ENCODE assay signal across 8 cellular contexts in the genomic region with DNA sequence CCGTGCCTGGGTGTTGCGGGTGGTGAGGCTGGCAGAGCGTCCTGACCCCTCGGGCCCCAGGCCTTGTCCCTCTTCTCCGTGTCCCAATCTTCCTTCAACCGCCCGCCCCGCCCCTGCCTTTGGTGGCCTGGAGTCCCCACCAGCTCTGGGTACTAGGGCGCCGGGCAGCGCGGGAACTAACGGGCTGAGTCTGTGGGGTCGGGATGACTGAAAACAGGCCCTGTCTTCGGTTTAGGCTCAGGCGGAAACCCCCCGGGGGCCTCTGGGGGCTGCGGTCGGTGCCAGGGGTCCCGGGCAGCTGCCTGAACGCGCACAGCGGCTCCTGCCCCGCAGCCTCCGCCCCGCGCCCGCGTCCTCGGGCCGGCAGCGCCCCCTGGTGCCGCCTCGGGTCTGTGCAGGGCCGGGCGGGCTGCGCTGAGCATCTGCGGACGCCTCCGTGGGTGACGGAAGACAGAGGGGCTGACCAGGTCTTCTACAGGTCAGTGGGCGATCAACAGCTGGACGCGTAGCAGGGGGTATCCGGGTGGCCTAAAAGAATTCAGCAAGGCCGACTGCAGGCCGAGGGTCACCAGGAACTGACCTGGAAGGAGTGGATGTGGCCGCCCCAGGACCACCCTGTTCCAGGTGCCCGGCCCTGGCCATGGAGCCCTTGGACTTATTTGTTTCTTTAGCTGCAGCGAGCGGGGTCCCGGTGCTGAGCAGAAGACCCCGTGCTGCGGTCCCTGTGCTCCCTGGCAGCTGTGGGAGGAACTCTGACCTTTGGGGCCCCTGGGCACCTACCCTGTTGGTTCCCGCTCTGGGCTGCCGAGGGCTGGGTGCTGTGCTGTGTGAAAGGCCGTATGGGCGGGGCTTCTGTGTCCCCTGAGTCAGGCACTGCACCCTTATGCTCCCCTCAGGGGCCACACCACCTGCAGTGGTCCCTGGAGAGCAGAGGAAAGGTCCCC.
A peak's percentile ranks its signal among the peaks of the same experiment; 100 is the strongest.
DNase-seq lines count a peak whose midpoint lies in the region; ATAC-seq and TF ChIP-seq lines count a peak whose summit lies in the region.
"Not testable (repeated sequence)": the region's sequence is repeated elsewhere in the genome, so short reads cannot be mapped to it uniquely, and the experiment has no call there.

No MANE protein-coding gene starts in this region.

- not testable (repeated sequence) for H3K27ac ChIP-seq in brain microvascular endothelial cell, sigmoid colon

- in situ Hi-C loops in brain microvascular endothelial cell (cut with HindIII; ENCODE audit: low pct_ligation_motif_present, low sequenced_read_pairs) = not testable (repeated sequence)

- H3K4me1 ChIP-seq in iPS-15b (ENCODE audit: control insufficient read depth, insufficient read depth, low read length) = not testable (repeated sequence)
- peaks cover 0 to 13% (median 9%) of the 10 kb centered on the region in 4 donors for H3K4me1 ChIP-seq in sigmoid colon

- TF ChIP-seq EP300 in sigmoid colon (IDR thresholded peaks at IDR 0.05) = not testable (repeated sequence)

- H3K9ac ChIP-seq in iPS-15b (ENCODE audit: low read depth, low read length) = not testable (repeated sequence)

- H3K36me3 ChIP-seq in brain microvascular endothelial cell (replicated peaks); iPS-15b (ENCODE audit: control insufficient read depth, insufficient read depth, low read length); sigmoid colon: not testable (repeated sequence)

- 5 to 8% methylated on average over 48 of the region's 58 CpGs for WGBS in sigmoid colon, 2 donors

- intact Hi-C loops in CD14-positive monocyte (cut with micrococcal nuclease) = loop anchor here in 1 of 2 donors (10.0 kb wide), 1 partner anchor 729 kb away; no protein-coding TSS in a partner anchor
- intact Hi-C loops in sigmoid colon (cut with DNase I) = not testable (repeated sequence)

- not testable (repeated sequence) for H3K4me3 ChIP-seq in LNCaP clone FGC (ENCODE audit: low read depth, low read length); brain microvascular endothelial cell (ENCODE audit: low read depth, low read length)
- H3K4me3 ChIP-seq in iPS-15b (ENCODE audit: low read depth, low read length) (peak overlapping the region; percentile 32), sigmoid colon (peak overlapping the region in 1 of 4 donors; percentile 34)

- TF ChIP-seq POLR2A in sigmoid colon (IDR thresholded peaks at IDR 0.05) = not testable (repeated sequence)

- H3K9me3 Mint-ChIP-seq in CD14-positive monocyte = not testable (repeated sequence)

- not testable (repeated sequence) for H3K4me1 Mint-ChIP-seq in CD14-positive monocyte

- H3K9me3 ChIP-seq in iPS-15b (ENCODE audit: control insufficient read depth, insufficient read depth, low read length); sigmoid colon: not testable (repeated sequence)

- peak; percentile 58 for TF ChIP-seq CTCF in CD14-positive monocyte (IDR thresholded peaks at IDR 0.05)
- TF ChIP-seq CTCF in LNCaP clone FGC (IDR thresholded peaks at IDR 0.05; ENCODE audit: control insufficient read depth, extremely low read depth, insufficient read depth) = peak; percentile 46; the same call in 1 of the 2 replicates
- TF ChIP-seq CTCF in brain microvascular endothelial cell (IDR thresholded peaks at IDR 0.05; ENCODE audit: low read depth, low read length, missing control alignments) = peak; percentile 27
- TF ChIP-seq CTCF in sigmoid colon (IDR thresholded peaks at IDR 0.05) = peak in 2 of 4 experiments; percentile 23 to 56

- not testable (repeated sequence) for H3K36me3 Mint-ChIP-seq in CD14-positive monocyte

- ATAC-seq in GM19372 (IDR thresholded peaks at IDR 0.05; ENCODE audit: low read depth, unreplicated experiment) = peak; percentile 67
- peak; percentile 81 for ATAC-seq in HG02870 (IDR thresholded peaks at IDR 0.05; ENCODE audit: unreplicated experiment)

- H3K27me3 Mint-ChIP-seq in CD14-positive monocyte (ENCODE audit: low read depth in 3 of 3) = peaks cover 23 to 61% (median 43%) of the 10 kb centered on the region in 3 donors

- DNase-seq in CD14-positive monocyte (ENCODE audit: low spot score); LNCaP clone FGC (ENCODE audit: low read depth); brain microvascular endothelial cell: not testable (repeated sequence)
- peak; percentile 24 to 32 for DNase-seq in activated CD4-positive, alpha-beta T cell treated with anti-CD3 and anti-CD28 coated beads for 4 hours
- peak; percentile 56 for DNase-seq in sigmoid colon

- peak overlapping the region in 1 of 2 donors; percentile 69 for H3K4me3 Mint-ChIP-seq in CD14-positive monocyte

- H3K27me3 ChIP-seq in brain microvascular endothelial cell (replicated peaks) = peaks cover 13% of the 10 kb centered on the region
- peaks cover 30% of the 10 kb centered on the region for H3K27me3 ChIP-seq in iPS-15b (ENCODE audit: control insufficient read depth, insufficient read depth, low read length)
- peaks cover 4 to 75% (median 29%) of the 10 kb centered on the region in 3 donors for H3K27me3 ChIP-seq in sigmoid colon

- H3K27ac Mint-ChIP-seq in CD14-positive monocyte = not testable (repeated sequence)
